Comparison of ENCODE assay signal across 23 cellular contexts in the genomic region with DNA sequence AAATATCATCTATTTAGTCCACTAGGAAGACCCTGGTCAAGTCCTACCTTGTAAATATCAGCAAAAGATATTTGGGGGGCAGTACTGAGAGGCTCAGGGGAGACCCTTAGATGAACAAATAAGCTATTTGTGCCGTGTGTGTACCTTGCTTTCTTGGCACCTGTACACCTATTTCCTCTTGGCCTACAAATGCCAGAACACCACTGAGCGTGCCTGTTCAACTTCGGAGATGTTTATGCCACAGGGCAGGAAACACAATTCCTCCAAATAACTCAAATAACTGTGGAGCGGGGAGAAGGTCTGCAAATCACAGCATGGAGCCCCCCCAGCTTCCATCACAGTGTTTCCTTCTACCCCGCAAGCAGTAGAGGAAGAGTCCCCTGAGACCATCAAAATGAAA.
"Had no signal": no experiment of that assay in that cellular context is flagged by ENCODE, and none has a peak within 500 bp of the region (broad histone marks: within the 10 kb centered on the region; RNA-seq: fewer than 3 reads in every experiment).

No MANE protein-coding gene starts in this region.

- DNase-seq: dermis blood vessel endothelial cell; effector CD4-positive, alpha-beta T cell; effector memory CD4-positive, alpha-beta T cell; foreskin keratinocyte; heart left ventricle; hypothalamus; immature natural killer cell; islet precursor cell; kidney; kidney glomerular epithelial cell; left colon; left ventricle myocardium inferior; lower lobe of right lung; mesenchymal stem cell; mucosa of descending colon; naive B cell; naive thymus-derived CD8-positive, alpha-beta T cell had no signal

- H3K9me3 ChIP-seq: lower lobe of right lung, mucosa of descending colon had no signal

- H3K79me2 ChIP-seq: hepatocyte had no signal

- H3K27ac ChIP-seq: coronary artery, dorsolateral prefrontal cortex, esophagus muscularis mucosa, foreskin keratinocyte, gastroesophageal sphincter, heart left ventricle, hepatocyte, left ventricle myocardium inferior, lower lobe of right lung had no signal

- H3K4me3 ChIP-seq: coronary artery, dorsolateral prefrontal cortex, esophagus muscularis mucosa, gastroesophageal sphincter, heart left ventricle, hepatocyte, left ventricle myocardium inferior, lower lobe of right lung, mucosa of descending colon had no signal

- ATAC-seq: foreskin keratinocyte; gastroesophageal sphincter; heart left ventricle; left colon; left lobe of liver; lower lobe of right lung; mucosa of descending colon; naive thymus-derived CD8-positive, alpha-beta T cell had no signal

- H3K4me2 ChIP-seq: hepatocyte had no signal

- H3K27me3 ChIP-seq: dorsolateral prefrontal cortex, esophagus muscularis mucosa, foreskin keratinocyte, gastroesophageal sphincter, hepatocyte had no signal

- H2AFZ ChIP-seq: hepatocyte had no signal

- H3K4me1 ChIP-seq: esophagus muscularis mucosa, foreskin keratinocyte, gastroesophageal sphincter, heart left ventricle, left ventricle myocardium inferior, lower lobe of right lung had no signal

- H3K36me3 ChIP-seq: esophagus muscularis mucosa, gastroesophageal sphincter, heart left ventricle, left ventricle myocardium inferior, lower lobe of right lung had no signal
